ENCODE assay signal across 8 cellular contexts in genomic region chr2:222707689-222708273, GRCh38. TPM values are rescaled to one million over a fixed set of nuclear protein-coding genes. Genes with fewer than 3 reads are reported as not detected.
A peak's percentile ranks its signal among the peaks of the same experiment; 100 is the strongest.
DNase-seq lines count a peak whose midpoint lies in the region; ATAC-seq and TF ChIP-seq lines count a peak whose summit lies in the region.

No MANE protein-coding gene starts in this region.

- intact Hi-C loops in activated CD8-positive, alpha-beta T cell treated with anti-CD3 and anti-CD28 coated beads for 36 hours (cut with micrococcal nuclease): loop anchor here (1.0 to 5.0 kb wide), 2 partner anchors 105 to 196 kb away; no protein-coding TSS in a partner anchor
- intact Hi-C loops in natural killer cell (cut with micrococcal nuclease) (loop anchor here (1.0 kb wide), 2 partner anchors 196 to 232 kb away; no protein-coding TSS in a partner anchor), A673 (cut with micrococcal nuclease; ENCODE audit: unreplicated experiment) (loop anchor here (1.0 to 5.0 kb wide), 3 partner anchors 155 to 245 kb away; partner anchors contain the start of gene ACSL3), sciatic nerve (cut with DNase I) (no loop called here)

- H3K9me3 ChIP-seq in A673 (ENCODE audit: low read depth, low read length, poor library complexity, severe bottlenecking): no peaks in the 10 kb centered on the region

- peaks cover 16% of the 10 kb centered on the region for H3K27me3 Mint-ChIP-seq in activated CD8-positive, alpha-beta T cell treated with anti-CD3 and anti-CD28 coated beads for 36 hours
- peaks cover 16% of the 10 kb centered on the region in 2 donors for H3K27me3 Mint-ChIP-seq in natural killer cell (ENCODE audit: low read depth in 2 of 2)

- H3K36me3 Mint-ChIP-seq in activated CD8-positive, alpha-beta T cell treated with anti-CD3 and anti-CD28 coated beads for 36 hours (ENCODE audit: low read depth): no peaks in the 10 kb centered on the region
- no peaks in the 10 kb centered on the region for H3K36me3 Mint-ChIP-seq in natural killer cell

- TF ChIP-seq CTCF in activated CD8-positive, alpha-beta T cell treated with anti-CD3 and anti-CD28 coated beads for 36 hours (IDR thresholded peaks at IDR 0.05): no peak
- TF ChIP-seq CTCF in natural killer cell (IDR thresholded peaks at IDR 0.05): no peak
- no peak for TF ChIP-seq CTCF in A673 (conservative IDR thresholded peaks at IDR 0.05; ENCODE audit: low read depth, low read length)

- BruUV-seq in A673 (replicated peaks; lab: Mats Ljungman, UMichigan): no TSS peak

- no peaks in the 10 kb centered on the region for H3K27me3 ChIP-seq in A673 (replicated peaks; ENCODE audit: insufficient read depth, low read depth, low read length, poor library complexity)

- H3K4me3 ChIP-seq in A673 (ENCODE audit: low read depth, low read length, poor library complexity, severe bottlenecking): no peak overlapping the region

- H3K36me3 ChIP-seq in A673 (ENCODE audit: insufficient read depth, low read length, poor library complexity, severe bottlenecking): no peaks in the 10 kb centered on the region

- H3K27ac Mint-ChIP-seq in activated CD8-positive, alpha-beta T cell treated with anti-CD3 and anti-CD28 coated beads for 36 hours: no peak overlapping the region
- peak overlapping the region in 1 of 2 donors; percentile 10 for H3K27ac Mint-ChIP-seq in natural killer cell

- H3K9me3 Mint-ChIP-seq in activated CD8-positive, alpha-beta T cell treated with anti-CD3 and anti-CD28 coated beads for 36 hours: no peaks in the 10 kb centered on the region
- H3K9me3 Mint-ChIP-seq in natural killer cell: no peaks in the 10 kb centered on the region

- H3K4me1 Mint-ChIP-seq in activated CD8-positive, alpha-beta T cell treated with anti-CD3 and anti-CD28 coated beads for 36 hours (ENCODE audit: low read depth): peaks cover 6% of the 10 kb centered on the region
- peaks cover 6 to 12% of the 10 kb centered on the region in 2 donors for H3K4me1 Mint-ChIP-seq in natural killer cell

- H3K4me3 Mint-ChIP-seq in activated CD8-positive, alpha-beta T cell treated with anti-CD3 and anti-CD28 coated beads for 36 hours: no peak overlapping the region
- H3K4me3 Mint-ChIP-seq in natural killer cell: no peak overlapping the region

- H3K27ac ChIP-seq in A673 (ENCODE audit: low read depth, low read length, poor library complexity, severe bottlenecking): no peak overlapping the region

- CTCF ChIA-PET in activated CD8-positive, alpha-beta T cell treated with anti-CD3 and anti-CD28 coated beads for 36 hours (lab: Charles Lee): interaction anchor here (0.7 to 7.8 kb wide), 36 partner anchors 8 to 241 kb away, joined by 3 to 65 read pairs (median 4); no protein-coding TSS in a partner anchor
- CTCF ChIA-PET in A673 (lab: Charles Lee): interaction anchor here (1.1 to 3.4 kb wide), 2 partner anchors 196 to 231 kb away, joined by 4 to 25 read pairs; no protein-coding TSS in a partner anchor

- POLR2A ChIA-PET in activated CD8-positive, alpha-beta T cell treated with anti-CD3 and anti-CD28 coated beads for 36 hours (lab: Charles Lee): no interaction called here
- POLR2A ChIA-PET in A673 (lab: Charles Lee; ENCODE audit: low non-redundant PET): interaction anchor here (0.6 kb wide), 1 partner anchor 192 kb away, joined by 4 read pairs; no protein-coding TSS in a partner anchor

- peak; percentile 32 for ATAC-seq in GM18498 (IDR thresholded peaks at IDR 0.05; ENCODE audit: unreplicated experiment)
- ATAC-seq in HG03045 (IDR thresholded peaks at IDR 0.05; ENCODE audit: unreplicated experiment): peak; percentile 55
- peak; percentile 93 for ATAC-seq in activated CD8-positive, alpha-beta T cell treated with anti-CD3 and anti-CD28 coated beads for 36 hours
- peak; percentile 33 to 63 (median 42) for ATAC-seq in natural killer cell
- ATAC-seq in sciatic nerve: no peak
- ATAC-seq in GM18519 (IDR thresholded peaks at IDR 0.05; ENCODE audit: low FRiP score, unreplicated experiment): no peak

- DNase-seq in activated CD8-positive, alpha-beta T cell treated with anti-CD3 and anti-CD28 coated beads for 36 hours: peak; percentile 57
- no peak for DNase-seq in natural killer cell
- no peak for DNase-seq in A673 (ENCODE audit: low spot score)
- no peak for DNase-seq in sciatic nerve (ENCODE audit: low spot score)
- DNase-seq in NCI-H524 (lab: John Stamatoyannopoulos, UW): no peak

- peaks cover 21% of the 10 kb centered on the region for H3K4me1 ChIP-seq in A673 (ENCODE audit: insufficient read depth, low read length, poor library complexity, severe bottlenecking)

RNA-seq across cellular contexts. Expression of gene MOGAT1, which starts 36.3 kb away (rescaled TPM):
- total RNA-seq in activated CD8-positive, alpha-beta T cell treated with anti-CD3 and anti-CD28 coated beads for 36 hours: not detected
- total RNA-seq in natural killer cell: not detected
- total RNA-seq in A673 (2021): not detected in 2 replicates
- total RNA-seq in sciatic nerve: 0.45 TPM

RNA-seq across cellular contexts. Expression of gene FARSB, which starts 51.9 kb away (rescaled TPM):
- total RNA-seq in activated CD8-positive, alpha-beta T cell treated with anti-CD3 and anti-CD28 coated beads for 36 hours: 10 to 100 TPM; 55.9 to 56.7 TPM
- total RNA-seq in natural killer cell (10 to 100 TPM in 1 of 3 donors, 1 to 10 TPM in 2; 8.6 to 10.7 (median 9.7) TPM), A673 (2021) (70.3 and 72.1 TPM in 2 replicates), sciatic nerve (16.4 TPM)

Comparison
In these comparisons a context has a peak if more than half of its experiments do, and no peak if none do; other contexts are left out.
1. ATAC-seq: peak in GM18498 (single experiment), HG03045 (single experiment), activated CD8-positive, alpha-beta T cell treated with anti-CD3 and anti-CD28 coated beads for 36 hours (single experiment) and natural killer cell (3 of 3); none in sciatic nerve (single experiment) and GM18519 (single experiment).